Comparison of ENCODE assay signal across 20 cellular contexts in genomic region chr13:25733696-25734435, GRCh38.
A peak's percentile ranks its signal among the peaks of the same experiment; 100 is the strongest.
DNase-seq lines count a peak whose midpoint lies in the region; FAIRE-seq and TF ChIP-seq lines count a peak whose summit lies in the region.
"Had no signal": no experiment of that assay in that cellular context is flagged by ENCODE, and none has a peak within 500 bp of the region (broad histone marks: within the 10 kb centered on the region; RNA-seq: fewer than 3 reads in every experiment).

No MANE protein-coding gene starts in this region.

- H3K9me1 ChIP-seq in keratinocyte (ENCODE audit: control insufficient read depth, extremely low read depth, insufficient read depth, low read length): no peaks in the 10 kb centered on the region

- dilution Hi-C loops in keratinocyte (cut with MboI; ENCODE audit: extremely low pct_ligation_motif_present, low sequenced_read_pairs): no loop called here

- H3K4me3 Mint-ChIP-seq in type B pancreatic cell: no peak overlapping the region
- H3K4me3 Mint-ChIP-seq: activated T-cell treated with anti-CD3 and anti-CD28 coated beads, Interleukin-2, amount 50 U/mL, for 72 hours; effector memory CD8-positive, alpha-beta T cell; IgD-negative memory B cell had no signal

- TF ChIP-seq CTCF in keratinocyte (optimal IDR thresholded peaks at IDR 0.05 in 1 of 3, IDR thresholded peaks at IDR 0.05 in 1 of 3, conservative IDR thresholded peaks at IDR 0.05 in 1 of 3; ENCODE audit: extremely low read depth in 1 of 3, insufficient read depth in 2 of 3, low read length in 3 of 3) (no peak), type B pancreatic cell (conservative IDR thresholded peaks at IDR 0.05) (no peak), ovary (IDR thresholded peaks at IDR 0.05) (no peak)

- H4K20me1 ChIP-seq in keratinocyte (ENCODE audit: control insufficient read depth, extremely low read depth, insufficient read depth, low read length): no peaks in the 10 kb centered on the region

- H3K4me3 ChIP-seq in keratinocyte (ENCODE audit: control insufficient read depth in 2 of 3, extremely low read depth in 1 of 3, insufficient read depth in 2 of 3, low read depth in 1 of 3, low read length in 3 of 3) (no peak overlapping the region), ovary (no peak overlapping the region), small intestine (ENCODE audit: low read depth in 1 of 2, low read length in 2 of 2) (no peak overlapping the region)
- H3K4me3 ChIP-seq: ascending aorta, right atrium auricular region, uterus had no signal

- no peaks in the 10 kb centered on the region for H3K27me3 ChIP-seq in keratinocyte (ENCODE audit: control insufficient read depth, extremely low read depth, insufficient read depth, low read length)
- H3K27me3 ChIP-seq in ovary: no peaks in the 10 kb centered on the region
- no peaks in the 10 kb centered on the region for H3K27me3 ChIP-seq in small intestine (ENCODE audit: control insufficient read depth in 2 of 2, insufficient read depth in 2 of 2, low read length in 2 of 2)
- H3K27me3 ChIP-seq: ascending aorta, right atrium auricular region, uterus had no signal

- no peak for TF ChIP-seq POLR2A in ovary (IDR thresholded peaks at IDR 0.05)

- no peak overlapping the region for H3K9ac ChIP-seq in keratinocyte (ENCODE audit: control insufficient read depth, extremely low read depth, insufficient read depth, low read length)

- H3K27ac ChIP-seq in keratinocyte (ENCODE audit: control insufficient read depth, insufficient read depth, low read length) (no peak overlapping the region), ovary (no peak overlapping the region), small intestine (ENCODE audit: low read depth in 1 of 2, low read length in 1 of 2) (no peak overlapping the region)
- H3K27ac ChIP-seq: ascending aorta, right atrium auricular region, uterus had no signal

- TF ChIP-seq EP300 in ovary (IDR thresholded peaks at IDR 0.05): no peak

- peak overlapping the region; percentile 66 for H3K27ac Mint-ChIP-seq in type B pancreatic cell
- H3K27ac Mint-ChIP-seq: activated naive CD4-positive, alpha-beta T cell treated with anti-CD3 and anti-CD28 coated beads, Interleukin-2, amount 50 U/mL, for 72 hours; activated T-cell treated with anti-CD3 and anti-CD28 coated beads, Interleukin-2, amount 50 U/mL, for 72 hours; effector memory CD8-positive, alpha-beta T cell; IgD-negative memory B cell had no signal

- H2AFZ ChIP-seq in keratinocyte (ENCODE audit: control insufficient read depth, low read length): peak overlapping the region; percentile 33

- H3K36me3 Mint-ChIP-seq in type B pancreatic cell: peaks cover 4% of the 10 kb centered on the region
- H3K36me3 Mint-ChIP-seq: activated naive CD4-positive, alpha-beta T cell treated with anti-CD3 and anti-CD28 coated beads, Interleukin-2, amount 50 U/mL, for 72 hours; IgD-negative memory B cell had no signal

- H3K4me2 ChIP-seq in keratinocyte (ENCODE audit: control insufficient read depth, extremely low read depth, insufficient read depth, low read depth, low read length): peak overlapping the region; percentile 75

- FAIRE-seq in keratinocyte (lab: Jason Lieb, UNC) (peak; percentile 43), small intestine (lab: Jason Lieb, UNC) (no peak)

- H3K79me2 ChIP-seq in keratinocyte (ENCODE audit: control insufficient read depth, insufficient read depth, low read length): no peaks in the 10 kb centered on the region

- DNase-seq in NCI-H2171 treated with DMSO at 0.1 percent for 48 hours (lab: John Stamatoyannopoulos, UW) (peak; percentile 54), NCI-H2171 (lab: John Stamatoyannopoulos, UW) (no peak), NCI-H748 (lab: John Stamatoyannopoulos, UW; ENCODE audit: unreplicated experiment) (peak; percentile 78), keratinocyte (ENCODE audit: low read depth, low spot score) (no peak), type B pancreatic cell (ENCODE audit: extremely low spot score, unreplicated experiment) (no peak), ovary (no peak), small intestine (no peak)
- no peak for DNase-seq in stimulated activated CD4-positive, alpha-beta T cell treated with anti-CD3 and anti-CD28 coated beads, Interleukin-15, amount 100 ng/mL, for 24 hours
- DNase-seq: activated T-cell treated with anti-CD3 and anti-CD28 coated beads, Interleukin-2, amount 50 U/mL, for 72 hours; C1 segment of cervical spinal cord; DMS79; effector memory CD8-positive, alpha-beta T cell; GOT3; NCI-H187 treated with DMSO at 0.1 percent for 48 hours; NCI-H510A treated with DMSO at 0.1 percent for 48 hours; uterus had no signal

- peaks cover 42% of the 10 kb centered on the region for H3K4me1 Mint-ChIP-seq in type B pancreatic cell (ENCODE audit: unreplicated experiment)

- H3K4me1 ChIP-seq in keratinocyte (ENCODE audit: control insufficient read depth, extremely low read depth, insufficient read depth, low read length): peaks cover 37% of the 10 kb centered on the region
- peaks cover 2% of the 10 kb centered on the region for H3K4me1 ChIP-seq in ovary (ENCODE audit: insufficient read depth)
- no peaks in the 10 kb centered on the region for H3K4me1 ChIP-seq in small intestine (ENCODE audit: control insufficient read depth in 2 of 2, insufficient read depth in 1 of 2, low read depth in 1 of 2, low read length in 1 of 2)
- H3K4me1 ChIP-seq: ascending aorta, uterus had no signal

- WGBS in ovary, 3 donors: 72 to 81% (median 74%) methylated on average over 3 of the region's 3 CpGs
- 60 to 73% (median 66%) methylated on average over 3 of the region's 3 CpGs for WGBS in small intestine, 3 donors

- H3K9me3 Mint-ChIP-seq in type B pancreatic cell: no peaks in the 10 kb centered on the region
- H3K9me3 Mint-ChIP-seq: activated naive CD4-positive, alpha-beta T cell treated with anti-CD3 and anti-CD28 coated beads, Interleukin-2, amount 50 U/mL, for 72 hours; effector memory CD8-positive, alpha-beta T cell; IgD-negative memory B cell had no signal

- H3K9me3 ChIP-seq in keratinocyte (ENCODE audit: control insufficient read depth, low read depth, low read length) (no peaks in the 10 kb centered on the region), ovary (no peaks in the 10 kb centered on the region), small intestine (ENCODE audit: control insufficient read depth, low read depth) (no peaks in the 10 kb centered on the region)
- H3K9me3 ChIP-seq: ascending aorta, right atrium auricular region, uterus had no signal

- intact Hi-C loops in ovary (cut with DNase I): no loop called here

- H3K36me3 ChIP-seq in keratinocyte (ENCODE audit: control insufficient read depth in 2 of 2, extremely low read depth in 1 of 2, insufficient read depth in 2 of 2, low read length in 2 of 2) (no peaks in the 10 kb centered on the region), ovary (no peaks in the 10 kb centered on the region), small intestine (ENCODE audit: control insufficient read depth in 2 of 2, insufficient read depth in 2 of 2, low read length in 2 of 2) (no peaks in the 10 kb centered on the region)
- H3K36me3 ChIP-seq: ascending aorta, right atrium auricular region, uterus had no signal

- H3K27me3 Mint-ChIP-seq in type B pancreatic cell: no peaks in the 10 kb centered on the region
- H3K27me3 Mint-ChIP-seq: IgD-negative memory B cell had no signal

Comparison
In these comparisons a context has a peak if more than half of its experiments do, and no peak if none do; other contexts are left out.
1. DNase-seq: peak in NCI-H2171 treated with DMSO at 0.1 percent for 48 hours (single experiment) and NCI-H748 (single experiment); none in NCI-H2171 (single experiment), keratinocyte (single experiment), type B pancreatic cell (single experiment), ovary (0 of 5), stimulated activated CD4-positive, alpha-beta T cell treated with anti-CD3 and anti-CD28 coated beads, Interleukin-15, amount 100 ng/mL, for 24 hours (single experiment) and small intestine (single experiment).